8 cellular contexts compared by ENCODE assay signal in genomic region chrX:73562986-73563739, GRCh38. TPM values are rescaled to one million over a fixed set of nuclear protein-coding genes. Genes with fewer than 3 reads are reported as not detected.
DNase-seq lines count a peak whose midpoint lies in the region; ATAC-seq, FAIRE-seq and TF ChIP-seq lines count a peak whose summit lies in the region.

TSS of gene CHIC1 (plus strand) at chrX:73563197. CDS start at chrX:73563285, 88 bp downstream.

- TF ChIP-seq CTCF in GM12865 (IDR thresholded peaks at IDR 0.05; ENCODE audit: insufficient read depth, low read depth, low read length, missing control alignments): no peak
- TF ChIP-seq CTCF in VCaP (conservative IDR thresholded peaks at IDR 0.05): no peak

- H3K9ac ChIP-seq in iPS-20b (ENCODE audit: low read depth, low read length): peak within 1 kb of the TSS; percentile 92

- H3K36me3 ChIP-seq in iPS-20b (ENCODE audit: insufficient read depth, low read depth, low read length) (0 out of 2 replicates have a peak, but pooled peaks cover 5% of the 10 kb centered on the region), small intestine (ENCODE audit: control insufficient read depth in 2 of 2, insufficient read depth in 2 of 2, low read length in 2 of 2) (no peaks in the 10 kb centered on the region)

- H3K27me3 ChIP-seq in iPS-20b (ENCODE audit: insufficient read depth, low read length) (no peaks in the 10 kb centered on the region), small intestine (ENCODE audit: control insufficient read depth in 2 of 2, insufficient read depth in 2 of 2, low read length in 2 of 2) (no peaks in the 10 kb centered on the region)

- FAIRE-seq in small intestine (lab: Jason Lieb, UNC): no peak

- H3K9me3 ChIP-seq in iPS-20b (ENCODE audit: insufficient read depth, low read depth, low read length): no peaks in the 10 kb centered on the region
- no peaks in the 10 kb centered on the region for H3K9me3 ChIP-seq in small intestine (ENCODE audit: control insufficient read depth, low read depth)

- ATAC-seq in HG02759 (IDR thresholded peaks at IDR 0.05; ENCODE audit: unreplicated experiment): peak; percentile 73

- H3K4me3 ChIP-seq in GM12865 (ENCODE audit: low read depth, low read length) (peak within 1 kb of the TSS; percentile 85), iPS-20b (ENCODE audit: low read length) (peak within 1 kb of the TSS; percentile 89), small intestine (ENCODE audit: low read depth in 1 of 2, low read length in 2 of 2) (peak within 1 kb of the TSS; percentile 52 to 68)

- H3K27ac ChIP-seq in VCaP (peak within 1 kb of the TSS; percentile 86), iPS-20b (ENCODE audit: low read length) (peak within 1 kb of the TSS; percentile 71), small intestine (ENCODE audit: low read depth in 1 of 2, low read length in 1 of 2) (peak within 1 kb of the TSS; percentile 8 to 82)

- in situ Hi-C loops in T47D (cut with HindIII; ENCODE audit: low pct_unique_long_range_greater_than_20kb, low sequenced_read_pairs): no loop called here

- DNase-seq in GM12865 (ENCODE audit: low read depth) (peak; percentile 86), NCI-H187 treated with DMSO at 0.1 percent for 48 hours (lab: John Stamatoyannopoulos, UW) (peak; percentile 41), T47D (ENCODE audit: low read depth in 1 of 2, low spot score in 1 of 2) (peak; percentile 25 to 68), small intestine (peak; percentile 51), NOMO-1 treated with dmso at 0.1 percent for 144 hours (lab: John Stamatoyannopoulos, UW; ENCODE audit: unreplicated experiment) (no peak)

- H3K4me1 ChIP-seq in iPS-20b (ENCODE audit: insufficient read depth, low read length) (no peaks in the 10 kb centered on the region; the same call in 1 of the 2 replicates), small intestine (ENCODE audit: control insufficient read depth in 2 of 2, insufficient read depth in 1 of 2, low read depth in 1 of 2, low read length in 1 of 2) (no peaks in the 10 kb centered on the region)

- WGBS in small intestine, 3 donors: 0 to 33% (median 5%) methylated on average over 41 to 51 of the region's 51 CpGs

RNA-seq across cellular contexts. Expression of gene CHIC1, which starts in this region (rescaled TPM):
- polyA plus RNA-seq in small intestine: 1 to 10 TPM; 1.1 to 2.2 (median 1.9) TPM
